Comparison of ENCODE assay signal across 3 cellular contexts in the genomic region with DNA sequence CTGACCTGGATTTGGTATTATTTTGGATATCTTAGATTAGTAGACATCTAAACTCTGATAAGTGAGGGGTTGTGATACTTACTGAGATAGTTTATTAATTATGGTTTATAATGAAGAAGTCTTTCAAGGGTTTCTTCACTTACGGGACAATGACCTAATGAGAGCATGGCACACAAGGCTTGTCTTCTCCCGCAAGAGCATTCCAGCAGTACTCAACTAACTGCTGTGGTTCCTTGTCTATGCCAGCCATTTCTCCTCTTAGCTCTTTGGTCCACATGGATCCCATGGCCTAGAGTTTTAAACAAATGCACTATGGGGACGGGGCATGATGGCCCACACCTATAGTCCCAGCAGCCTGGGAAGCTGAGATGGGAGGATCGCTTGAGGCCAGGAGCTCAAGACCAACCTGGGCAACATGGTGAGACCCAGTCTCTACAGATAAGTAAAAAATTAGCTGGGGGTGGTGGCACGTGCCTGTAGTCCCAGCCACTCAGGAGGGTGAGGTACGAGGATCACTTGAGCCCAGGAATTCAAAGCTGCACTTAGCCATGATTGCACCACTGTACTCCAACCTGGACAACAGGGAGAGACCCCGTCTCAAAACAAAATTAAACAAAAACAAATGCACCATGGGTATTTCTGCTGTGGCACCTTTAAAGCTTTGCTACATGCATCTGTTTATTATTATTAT.
"Had no signal": no experiment of that assay in that cellular context is flagged by ENCODE, and none has a peak within 500 bp of the region (broad histone marks: within the 10 kb centered on the region; RNA-seq: fewer than 3 reads in every experiment).

No MANE protein-coding gene starts in this region.

- DNase-seq: GDM1, GF-D8 had no signal

- ATAC-seq: GM12878 had no signal
